In the genomic region with DNA sequence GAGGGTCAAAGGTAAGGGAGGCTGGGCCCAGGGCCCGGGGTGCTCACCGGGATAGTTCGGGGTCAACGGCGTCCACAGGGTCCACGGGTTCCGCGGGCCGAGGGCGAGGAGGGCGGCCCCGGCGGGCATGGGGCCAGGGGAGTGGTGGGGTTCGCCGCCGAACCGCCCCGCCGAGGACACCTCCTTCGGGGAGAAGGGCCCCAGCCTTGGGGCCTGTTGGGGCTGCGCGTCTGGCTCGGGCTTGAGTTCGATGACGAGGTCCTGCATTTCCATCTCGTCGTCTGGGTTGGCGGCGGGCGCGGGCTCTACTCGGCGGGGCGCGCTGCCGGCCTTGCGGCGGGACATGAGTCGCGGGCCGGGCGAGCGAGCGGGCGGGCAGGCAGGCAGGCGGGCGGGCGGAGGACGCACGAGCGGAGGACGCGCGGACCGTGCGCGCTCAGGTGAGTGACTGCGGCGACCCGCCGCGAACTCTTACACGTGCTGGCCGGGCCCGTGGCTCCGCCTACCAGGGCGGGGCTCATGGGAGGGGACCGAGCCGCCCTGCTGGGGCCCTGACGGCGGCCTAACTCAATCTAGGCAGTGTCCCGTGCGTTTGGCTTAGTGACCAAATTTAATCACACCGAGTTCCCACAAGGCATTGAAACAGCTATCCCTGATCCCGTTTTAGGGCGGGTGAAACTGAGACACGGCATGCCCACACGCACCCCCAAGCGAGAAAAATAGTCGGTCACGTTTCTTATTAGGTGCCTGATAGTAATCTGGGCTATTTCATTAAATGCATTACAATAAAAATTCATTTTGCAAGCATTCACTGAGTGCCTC, we compare ENCODE assay signal across 8 cellular contexts. TPM values are rescaled to one million over a fixed set of nuclear protein-coding genes. Genes with fewer than 3 reads are reported as not detected.
A peak's percentile ranks its signal among the peaks of the same experiment; 100 is the strongest.
DNase-seq lines count a peak whose midpoint lies in the region; ATAC-seq lines count a peak whose summit lies in the region.

A gene (minus strand): TSS at position 450 of the 822 bp plus-strand sequence. CDS start 105 bp downstream, at position 345.

- peak; percentile 36 for ATAC-seq in GM21381 (IDR thresholded peaks at IDR 0.05; ENCODE audit: unreplicated experiment)

- no peaks in the 10 kb centered on the region for H3K27me3 ChIP-seq in skeletal muscle satellite cell (ENCODE audit: control insufficient read depth, insufficient read depth, low read length)

- H3K36me3 ChIP-seq in skeletal muscle satellite cell (ENCODE audit: insufficient read depth, low read length), result peaks cover 6% of the 10 kb centered on the region

- H3K4me1 ChIP-seq in skeletal muscle satellite cell (ENCODE audit: control insufficient read depth, insufficient read depth, low read length), result peaks cover 21% of the 10 kb centered on the region

- H3K9ac ChIP-seq in skeletal muscle satellite cell (ENCODE audit: low read depth, low read length), result peak within 1 kb of the TSS; percentile 7

- H3K4me3 ChIP-seq in skeletal muscle satellite cell (ENCODE audit: low read length), result peak within 1 kb of the TSS; percentile 56

- peak within 1 kb of the TSS; percentile 81 for H3K4me2 ChIP-seq in skeletal muscle satellite cell (ENCODE audit: low read length)

- H3K9me3 ChIP-seq in skeletal muscle satellite cell (replicated peaks; ENCODE audit: low read length), result no peaks in the 10 kb centered on the region

- DNase-seq in DMS 273 (lab: John Stamatoyannopoulos, UW; ENCODE audit: unreplicated experiment) (peak; percentile 94), KG1 (lab: John Stamatoyannopoulos, UW) (peak; percentile 73), T follicular helper cell (ENCODE audit: low read depth) (peak; percentile 57), hepatic stellate cell (ENCODE audit: low spot score) (peak; percentile 76), NCI-H2107 treated with DMSO at 0.1 percent for 48 hours (lab: John Stamatoyannopoulos, UW; ENCODE audit: unreplicated experiment) (no peak)
- peak; percentile 54 for DNase-seq in activated naive CD8-positive, alpha-beta T cell treated with anti-CD3 and anti-CD28 coated beads, Interleukin-2, amount 50 U/mL, for 16 hours (ENCODE audit: low read depth, low spot score)

RNA-seq across cellular contexts. Expression of the gene that starts here (rescaled TPM):
- 0.44 TPM in 1 of 2 replicates, not detected in the other for total RNA-seq in skeletal muscle satellite cell (2012; rRNA removed)
